ENCODE assay signal across 2 cellular contexts in the genomic region with DNA sequence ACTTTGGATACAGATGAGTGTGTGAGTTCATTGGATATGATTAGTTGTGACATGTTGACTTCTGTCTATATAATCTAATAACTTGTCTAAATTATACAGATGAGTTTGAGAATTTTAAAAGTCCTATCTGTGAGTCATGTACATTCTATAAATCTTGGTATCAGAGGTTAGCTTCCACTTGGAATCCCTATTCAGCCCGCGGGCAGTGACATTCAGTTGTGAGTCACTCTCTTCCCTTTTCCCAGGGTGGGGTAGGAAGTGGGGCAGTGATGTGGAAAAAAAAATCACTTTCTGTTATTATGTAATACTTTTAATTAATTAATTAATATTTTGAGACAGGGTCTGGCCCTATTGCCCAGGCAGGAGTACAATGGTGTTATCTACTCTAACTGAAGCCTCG.
TF ChIP-seq lines count a peak whose summit lies in the region.

No MANE protein-coding gene starts in this region.

TF ChIP-seq in IMR-90, 13 proteins besides CTCF, POLR2A, EP300 and RAD21 (continued from another document):
- TF ChIP-seq, protein P1, sequence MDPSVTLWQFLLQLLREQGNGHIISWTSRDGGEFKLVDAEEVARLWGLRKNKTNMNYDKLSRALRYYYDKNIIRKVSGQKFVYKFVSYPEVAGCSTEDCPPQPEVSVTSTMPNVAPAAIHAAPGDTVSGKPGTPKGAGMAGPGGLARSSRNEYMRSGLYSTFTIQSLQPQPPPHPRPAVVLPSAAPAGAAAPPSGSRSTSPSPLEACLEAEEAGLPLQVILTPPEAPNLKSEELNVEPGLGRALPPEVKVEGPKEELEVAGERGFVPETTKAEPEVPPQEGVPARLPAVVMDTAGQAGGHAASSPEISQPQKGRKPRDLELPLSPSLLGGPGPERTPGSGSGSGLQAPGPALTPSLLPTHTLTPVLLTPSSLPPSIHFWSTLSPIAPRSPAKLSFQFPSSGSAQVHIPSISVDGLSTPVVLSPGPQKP (IDR thresholded peaks at IDR 0.05; ENCODE audit: borderline replicate concordance, low read depth, low read length) = no peak
- TF ChIP-seq CHD1 (IDR thresholded peaks at IDR 0.05; ENCODE audit: low read depth, low read length) (no peak), FOS (IDR thresholded peaks at IDR 0.05; ENCODE audit: low read depth, low read length) (no peak), BHLHE40 (IDR thresholded peaks at IDR 0.05; ENCODE audit: low read depth, low read length) (no peak), MAFK (IDR thresholded peaks at IDR 0.05; ENCODE audit: low read depth, low read length) (no peak), RFX5 (IDR thresholded peaks at IDR 0.05; ENCODE audit: low read depth, low read length) (no peak), RCOR1 (IDR thresholded peaks at IDR 0.05; ENCODE audit: insufficient replicate concordance, low read length) (no peak), SMC3 (IDR thresholded peaks at IDR 0.05; ENCODE audit: low read depth, low read length) (no peak), MAZ (IDR thresholded peaks at IDR 0.05; ENCODE audit: borderline replicate concordance, low read depth, low read length) (no peak), NFE2L2 (IDR thresholded peaks at IDR 0.05; ENCODE audit: low read depth, low read length) (no peak)
- TF ChIP-seq, protein P2, sequence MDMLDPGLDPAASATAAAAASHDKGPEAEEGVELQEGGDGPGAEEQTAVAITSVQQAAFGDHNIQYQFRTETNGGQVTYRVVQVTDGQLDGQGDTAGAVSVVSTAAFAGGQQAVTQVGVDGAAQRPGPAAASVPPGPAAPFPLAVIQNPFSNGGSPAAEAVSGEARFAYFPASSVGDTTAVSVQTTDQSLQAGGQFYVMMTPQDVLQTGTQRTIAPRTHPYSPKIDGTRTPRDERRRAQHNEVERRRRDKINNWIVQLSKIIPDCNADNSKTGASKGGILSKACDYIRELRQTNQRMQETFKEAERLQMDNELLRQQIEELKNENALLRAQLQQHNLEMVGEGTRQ (IDR thresholded peaks at IDR 0.05; ENCODE audit: low read depth, low read length) = no peak

TF ChIP-seq in WTC11, 78 proteins besides CTCF, POLR2A, EP300 and RAD21 (continued from another document):
- TF ChIP-seq, protein P3, sequence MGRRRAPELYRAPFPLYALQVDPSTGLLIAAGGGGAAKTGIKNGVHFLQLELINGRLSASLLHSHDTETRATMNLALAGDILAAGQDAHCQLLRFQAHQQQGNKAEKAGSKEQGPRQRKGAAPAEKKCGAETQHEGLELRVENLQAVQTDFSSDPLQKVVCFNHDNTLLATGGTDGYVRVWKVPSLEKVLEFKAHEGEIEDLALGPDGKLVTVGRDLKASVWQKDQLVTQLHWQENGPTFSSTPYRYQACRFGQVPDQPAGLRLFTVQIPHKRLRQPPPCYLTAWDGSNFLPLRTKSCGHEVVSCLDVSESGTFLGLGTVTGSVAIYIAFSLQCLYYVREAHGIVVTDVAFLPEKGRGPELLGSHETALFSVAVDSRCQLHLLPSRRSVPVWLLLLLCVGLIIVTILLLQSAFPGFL (CRISPR knock-in tag; IDR thresholded peaks at IDR 0.05; ENCODE audit: borderline replicate concordance) = no peak
- TF ChIP-seq NFE2L1 (CRISPR knock-in tag; IDR thresholded peaks at IDR 0.05) = no peak
